Comparison of ENCODE assay signal across 11 cellular contexts in the genomic region with DNA sequence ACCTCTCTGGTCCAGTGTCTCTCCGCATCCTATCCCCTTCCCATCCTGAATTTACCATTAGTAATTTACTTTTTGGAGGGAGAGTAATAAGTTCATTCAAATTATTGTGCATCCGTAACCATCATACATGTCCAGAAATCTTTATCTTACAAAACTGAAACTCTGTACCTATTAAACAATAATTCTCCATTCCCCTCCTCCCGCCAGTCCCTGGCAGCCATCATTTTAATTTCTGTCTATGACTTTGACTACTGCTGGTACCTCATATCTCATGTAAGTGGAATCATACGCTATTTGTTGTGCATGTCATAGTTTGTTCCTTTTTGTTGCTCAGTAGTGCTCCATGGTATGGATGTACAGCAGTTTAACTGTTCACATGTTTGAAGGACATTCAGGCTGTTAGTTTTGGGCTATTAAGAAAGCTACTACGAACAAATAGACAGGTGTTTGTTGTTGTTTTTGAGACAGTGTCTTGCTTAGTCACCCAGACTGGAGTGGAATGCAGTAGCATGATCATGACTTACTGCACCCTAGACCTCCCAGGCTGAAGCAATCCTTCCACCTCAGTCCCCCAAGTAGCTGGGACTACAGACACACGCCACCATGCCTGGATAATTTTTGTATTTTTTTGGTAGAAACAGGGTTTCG. TPM values are rescaled to one million over a fixed set of nuclear protein-coding genes. Genes with fewer than 3 reads are reported as not detected.
DNase-seq lines count a peak whose midpoint lies in the region; ATAC-seq, FAIRE-seq and TF ChIP-seq lines count a peak whose summit lies in the region.
"Had no signal": no experiment of that assay in that cellular context is flagged by ENCODE, and none has a peak within 500 bp of the region (broad histone marks: within the 10 kb centered on the region; RNA-seq: fewer than 3 reads in every experiment).

No MANE protein-coding gene starts in this region.

- TF ChIP-seq CTCF in ascending aorta (IDR thresholded peaks at IDR 0.05) (no peak), lower lobe of right lung (IDR thresholded peaks at IDR 0.05) (no peak), ovary (IDR thresholded peaks at IDR 0.05) (no peak)

- no peaks in the 10 kb centered on the region for H3K27me3 ChIP-seq in ascending aorta
- H3K27me3 ChIP-seq in lower lobe of right lung (ENCODE audit: low read depth), result no peaks in the 10 kb centered on the region
- H3K27me3 ChIP-seq in ovary, result no peaks in the 10 kb centered on the region
- no peaks in the 10 kb centered on the region for H3K27me3 ChIP-seq in small intestine (ENCODE audit: control insufficient read depth in 2 of 2, insufficient read depth in 2 of 2, low read length in 2 of 2)

- DNase-seq in ACHN (peak; percentile 33), HCEC 1CT (peak; percentile 65), ascending aorta (ENCODE audit: low spot score in 2 of 2) (no peak), lower lobe of right lung (no peak), inferior parietal cortex (ENCODE audit: extremely low spot score) (no peak), ovary (no peak), small intestine (no peak), NCI-H748 (lab: John Stamatoyannopoulos, UW; ENCODE audit: unreplicated experiment) (no peak)
- DNase-seq: H7, NCI-H1092 treated with DMSO at 0.1 percent for 48 hours had no signal

- WGBS in ovary, 3 donors, result 81 to 83% (median 81%) methylated on average over 7 of the region's 7 CpGs
- 85 to 86% (median 85%) methylated on average over 7 of the region's 7 CpGs for WGBS in small intestine, 3 donors

- intact Hi-C loops in ascending aorta (cut with DNase I), result no loop called here
- intact Hi-C loops in lower lobe of right lung (cut with DNase I), result no loop called here
- intact Hi-C loops in ovary (cut with DNase I), result loop anchor here in 1 of 4 donors (10.0 kb wide), 1 partner anchor 49 kb away; no protein-coding TSS in a partner anchor

- ATAC-seq in lower lobe of right lung, result no peak

- no peak for TF ChIP-seq EP300 in ovary (IDR thresholded peaks at IDR 0.05)

- H3K4me1 ChIP-seq in ascending aorta (peaks cover 0 to 17% of the 10 kb centered on the region in 2 donors), lower lobe of right lung (peaks cover 24% of the 10 kb centered on the region), ovary (ENCODE audit: insufficient read depth) (no peaks in the 10 kb centered on the region), small intestine (ENCODE audit: control insufficient read depth in 2 of 2, insufficient read depth in 1 of 2, low read depth in 1 of 2, low read length in 1 of 2) (peaks cover 2 to 3% of the 10 kb centered on the region in 2 donors)

- H3K27ac ChIP-seq in ascending aorta (no peak overlapping the region), lower lobe of right lung (no peak overlapping the region), ovary (no peak overlapping the region), small intestine (ENCODE audit: low read depth in 1 of 2, low read length in 1 of 2) (no peak overlapping the region)
- H3K27ac ChIP-seq: epithelial cell of prostate had no signal

- in situ Hi-C loops in ACHN (cut with HindIII; ENCODE audit: low pct_ligation_motif_present, low pct_unique_long_range_greater_than_20kb, low sequenced_read_pairs), result no loop called here

- TF ChIP-seq POLR2A in ovary (IDR thresholded peaks at IDR 0.05), result no peak

- no peaks in the 10 kb centered on the region for H3K9me3 ChIP-seq in ascending aorta
- H3K9me3 ChIP-seq in lower lobe of right lung, result no peaks in the 10 kb centered on the region
- H3K9me3 ChIP-seq in ovary, result no peaks in the 10 kb centered on the region
- no peaks in the 10 kb centered on the region for H3K9me3 ChIP-seq in small intestine (ENCODE audit: control insufficient read depth, low read depth)

- H3K36me3 ChIP-seq in ascending aorta, result no peaks in the 10 kb centered on the region
- no peaks in the 10 kb centered on the region for H3K36me3 ChIP-seq in lower lobe of right lung
- no peaks in the 10 kb centered on the region for H3K36me3 ChIP-seq in ovary
- H3K36me3 ChIP-seq in small intestine (ENCODE audit: control insufficient read depth in 2 of 2, insufficient read depth in 2 of 2, low read length in 2 of 2), result no peaks in the 10 kb centered on the region

- H3K4me3 ChIP-seq in ascending aorta (peak overlapping the region; percentile 84 to 88), lower lobe of right lung (peak overlapping the region; percentile 88), ovary (no peak overlapping the region), small intestine (ENCODE audit: low read depth in 1 of 2, low read length in 2 of 2) (no peak overlapping the region)

- FAIRE-seq in small intestine (lab: Jason Lieb, UNC), result no peak

RNA-seq across cellular contexts. Expression of a gene that starts 2.0 kb away (rescaled TPM):
- total RNA-seq in ascending aorta (39.8 TPM), lower lobe of right lung (85.5 TPM), ovary (10 to 100 TPM; 36.2 to 91.1 (median 52.4) TPM)
- polyA plus RNA-seq in ovary (10 to 100 TPM; 38.8 to 39.8 TPM), small intestine (10 to 100 TPM in 2 of 3 donors, 1 to 10 TPM in 1; 8.3 to 22.2 (median 21.3) TPM)

Comparison
In these comparisons a context has a peak if more than half of its experiments do, and no peak if none do; other contexts are left out.
1. DNase-seq: peak in ACHN (single experiment) and HCEC 1CT (single experiment); none in ascending aorta (0 of 2), lower lobe of right lung (single experiment), inferior parietal cortex (single experiment), ovary (0 of 5), small intestine (single experiment) and NCI-H748 (single experiment).
2. H3K4me3 ChIP-seq: peak in ascending aorta (2 of 2) and lower lobe of right lung (single experiment); none in ovary (single experiment) and small intestine (0 of 2).